Comparison of ENCODE assay signal across 18 cellular contexts in genomic region chr11:17498058-17498457, GRCh38. TPM values are rescaled to one million over a fixed set of nuclear protein-coding genes. Genes with fewer than 3 reads are reported as not detected.
DNase-seq lines count a peak whose midpoint lies in the region; ATAC-seq and TF ChIP-seq lines count a peak whose summit lies in the region.
"Had no signal": no experiment of that assay in that cellular context is flagged by ENCODE, and none has a peak within 500 bp of the region (broad histone marks: within the 10 kb centered on the region; RNA-seq: fewer than 3 reads in every experiment).

No MANE protein-coding gene starts in this region.

- H2AK5ac ChIP-seq in mesendoderm (ENCODE audit: low read length): no peak overlapping the region

- no peak overlapping the region for H3K27ac ChIP-seq in HCT116 (ENCODE audit: low read depth, low read length)
- H3K27ac ChIP-seq in mesendoderm (ENCODE audit: low read depth, low read length): no peak overlapping the region
- H3K27ac ChIP-seq: hepatocyte, lower lobe of right lung, neutrophil, skin epidermis, thyroid gland had no signal

- no peak overlapping the region for H3K4ac ChIP-seq in mesendoderm (ENCODE audit: low read depth, low read length)

- TF ChIP-seq POLR2A in HCT116 (IDR thresholded peaks at IDR 0.05; ENCODE audit: borderline replicate concordance, extremely low read depth, insufficient read depth, insufficient read length): no peak

- TF ChIP-seq RAD21 in HCT116 (IDR thresholded peaks at IDR 0.05; ENCODE audit: low read depth): 0 out of 2 replicates have a peak, but pooled peaks have one; percentile 6

- RAD21 ChIA-PET in HCT116 (lab: Charles Lee; ENCODE audit: low non-redundant PET in 1 of 2, low total read pairs in 2 of 2, uncharacterized antibody in 2 of 2, unreplicated experiment in 2 of 2): no interaction called here

- DNase-seq in HCT116 (ENCODE audit: low read depth, low spot score): peak; percentile 38
- DNase-seq in NCI-H1105 treated with DMSO at 0.1 percent for 48 hours (lab: John Stamatoyannopoulos, UW): peak; percentile 45
- peak; percentile 46 for DNase-seq in NOMO-1 treated with DMSO at 0.1 percent for 48 hours (lab: John Stamatoyannopoulos, UW; ENCODE audit: unreplicated experiment)
- peak; percentile 72 for DNase-seq in mesendoderm
- no peak for DNase-seq in stimulated activated CD8-positive, alpha-beta memory T cell treated with anti-CD3 and anti-CD28 coated beads, Interleukin-4, amount 100 ng/mL, for 48 hours
- DNase-seq in Kasumi-1 (lab: John Stamatoyannopoulos, UW): no peak
- DNase-seq in midbrain (lab: John Stamatoyannopoulos, UW): no peak
- DNase-seq: activated CD4-positive, alpha-beta T cell treated with anti-CD3 and anti-CD28 coated beads, Interleukin-2, amount 10 ng/mL, durations not matched to agents 7 days and 5 days; activated effector memory CD4-positive, alpha-beta T cell treated with Interleukin-2 at 50 U/mL for 16 hours; Calu3; lower lobe of right lung; NCI-H524 treated with DMSO at 0.1 percent for 48 hours; thyroid gland had no signal

- H3K79me2 ChIP-seq in HCT116 (ENCODE audit: insufficient read depth, low read length): no peaks in the 10 kb centered on the region
- no peaks in the 10 kb centered on the region for H3K79me2 ChIP-seq in mesendoderm (ENCODE audit: control insufficient read depth, insufficient read depth, low read length)
- H3K79me2 ChIP-seq: hepatocyte had no signal

- H3K18ac ChIP-seq in mesendoderm (ENCODE audit: low read length): no peak overlapping the region

- H2BK120ac ChIP-seq in mesendoderm (ENCODE audit: low read depth, low read length): no peak overlapping the region

- no peaks in the 10 kb centered on the region for H3K9me2 ChIP-seq in HCT116 (ENCODE audit: insufficient read depth)

- H2BK5ac ChIP-seq in mesendoderm (ENCODE audit: low read length): no peak overlapping the region

- BruUV-seq in HCT116 (replicated peaks; lab: Mats Ljungman, UMichigan): no TSS peak

- POLR2A ChIA-PET in HCT116 (lab: Charles Lee): no interaction called here

- H4K5ac ChIP-seq in mesendoderm (ENCODE audit: low read length): no peak overlapping the region

- H3K4me1 ChIP-seq in HCT116 (ENCODE audit: control insufficient read depth in 1 of 2, insufficient read depth in 2 of 2, low read length in 2 of 2) (peaks cover 0 to 13% of the 10 kb centered on the region in 2 experiments; a peak in 1 of 4 replicates), mesendoderm (ENCODE audit: control insufficient read depth, low read depth, low read length) (no peaks in the 10 kb centered on the region)
- H3K4me1 ChIP-seq: lower lobe of right lung had no signal

- CTCF ChIA-PET in HCT116 (lab: Charles Lee): no interaction called here

- H4K8ac ChIP-seq in mesendoderm (ENCODE audit: low read depth, low read length): no peak overlapping the region

- H3K4me2 ChIP-seq in HCT116 (ENCODE audit: low read length) (no peak overlapping the region), mesendoderm (ENCODE audit: low read length) (no peak overlapping the region)
- H3K4me2 ChIP-seq: hepatocyte had no signal

- H4K20me1 ChIP-seq in HCT116 (ENCODE audit: insufficient read depth): no peaks in the 10 kb centered on the region

- no peak overlapping the region for H3K9ac ChIP-seq in HCT116 (ENCODE audit: low read length)
- no peak overlapping the region for H3K9ac ChIP-seq in mesendoderm (ENCODE audit: low read length)

- H3K4me3 ChIP-seq in HCT116 (replicated peaks in 1 of 2; ENCODE audit: low read depth in 1 of 2, low read length in 2 of 2) (no peak overlapping the region), mesendoderm (ENCODE audit: low read length) (no peak overlapping the region)
- H3K4me3 ChIP-seq: hepatocyte, lower lobe of right lung, skin epidermis, thyroid gland had no signal

- intact Hi-C loops in HCT116 (cut with micrococcal nuclease): no loop called here

- H2BK15ac ChIP-seq in mesendoderm (replicated peaks; ENCODE audit: low read depth): no peak overlapping the region

- no peak overlapping the region for H3K56ac ChIP-seq in mesendoderm (ENCODE audit: low read length)

- peak; percentile 81 for ATAC-seq in HCT116
- ATAC-seq: lower lobe of right lung had no signal

- H2AFZ ChIP-seq in HCT116 (ENCODE audit: low read depth, low read length, poor library complexity, severe bottlenecking): no peak overlapping the region
- H2AFZ ChIP-seq: hepatocyte had no signal

- 0 out of 6 replicates have a peak, but pooled peaks of 1 of the 3 experiments have one; percentile 14 for TF ChIP-seq CTCF in HCT116 (IDR thresholded peaks at IDR 0.05 in 2 of 3, conservative IDR thresholded peaks at IDR 0.05 in 1 of 3; ENCODE audit: borderline replicate concordance in 1 of 3, insufficient read depth in 1 of 3, low read depth in 2 of 3, low read length in 2 of 3)

- H3K27me3 ChIP-seq in HCT116 (ENCODE audit: insufficient read depth, low read length) (no peaks in the 10 kb centered on the region), mesendoderm (ENCODE audit: insufficient read depth, low read length, poor library complexity) (no peaks in the 10 kb centered on the region)
- H3K27me3 ChIP-seq: hepatocyte, neutrophil, thyroid gland had no signal

- no peaks in the 10 kb centered on the region for H3K9me3 ChIP-seq in HCT116 (ENCODE audit: control insufficient read depth in 1 of 2, insufficient read depth in 1 of 2, low read depth in 1 of 2, low read length in 2 of 2)
- H3K9me3 ChIP-seq: lower lobe of right lung, neutrophil, thyroid gland had no signal

- H3K36me3 ChIP-seq in HCT116 (ENCODE audit: control insufficient read depth in 1 of 2, insufficient read depth in 2 of 2, low read length in 2 of 2) (no peaks in the 10 kb centered on the region), mesendoderm (ENCODE audit: control insufficient read depth, insufficient read depth, low read length) (no peaks in the 10 kb centered on the region)
- H3K36me3 ChIP-seq: lower lobe of right lung, neutrophil, thyroid gland had no signal

- no CpG with 5 or more reads among the region's 4 CpGs for WGBS in mesendoderm (ENCODE audit: extremely low coverage, insufficient coverage, low lambda C conversion rate)

- no peaks in the 10 kb centered on the region for H3K79me1 ChIP-seq in mesendoderm (ENCODE audit: low read length)

- H3K23ac ChIP-seq in mesendoderm (ENCODE audit: low read length): no peak overlapping the region

TF ChIP-seq in HCT116, 20 proteins besides CTCF, POLR2A, EP300 and RAD21:
- TF ChIP-seq TCF7L2 (IDR thresholded peaks at IDR 0.05; ENCODE audit: borderline replicate concordance, extremely low read depth, insufficient read depth, insufficient read length) (no peak), MAX (IDR thresholded peaks at IDR 0.05) (peak; percentile 64)

RNA-seq across cellular contexts. Expression of gene ABCC8, which starts 21.4 kb away (rescaled TPM):
- total RNA-seq in HCT116 (2021; ENCODE audit: unreplicated experiment): 0.39 TPM
- polyA plus RNA-seq in HCT116 (2012): 0.19 and 0.20 TPM in 2 replicates
- polyA plus RNA-seq in mesendoderm (2013, experiment 1 of 2): 0.07 TPM
- polyA plus RNA-seq in mesendoderm (2013, experiment 2 of 2): 0.18 TPM
- total RNA-seq: activated CD4-positive, alpha-beta T cell treated with anti-CD3 and anti-CD28 coated beads, Interleukin-2, amount 10 ng/mL, durations not matched to agents 7 days and 5 days; bronchial epithelial cell; endothelial cell of umbilical vein had no signal
- polyA plus RNA-seq: endothelial cell of umbilical vein, hepatocyte had no signal

RNA-seq across cellular contexts. Expression of gene USH1C, which starts 46.2 kb away (rescaled TPM):
- 13.4 TPM for total RNA-seq in HCT116 (2021; ENCODE audit: unreplicated experiment)
- polyA plus RNA-seq in HCT116 (2012): 17.5 and 19.8 TPM in 2 replicates
- 0.11 TPM for polyA plus RNA-seq in mesendoderm (2013, experiment 1 of 2)
- 0.15 TPM for polyA plus RNA-seq in mesendoderm (2013, experiment 2 of 2)
- total RNA-seq: activated CD4-positive, alpha-beta T cell treated with anti-CD3 and anti-CD28 coated beads, Interleukin-2, amount 10 ng/mL, durations not matched to agents 7 days and 5 days; bronchial epithelial cell; endothelial cell of umbilical vein had no signal
- polyA plus RNA-seq: endothelial cell of umbilical vein had no signal

RNA-seq across cellular contexts. Expression of gene OTOG, which starts 49.0 kb away (rescaled TPM):
- total RNA-seq in HCT116 (2021; ENCODE audit: unreplicated experiment): 0.07 TPM
- 0.01 and 0.04 TPM in 2 replicates for polyA plus RNA-seq in HCT116 (2012)
- 0.08 TPM for polyA plus RNA-seq in mesendoderm (2013, experiment 1 of 2)
- 0.13 TPM for polyA plus RNA-seq in mesendoderm (2013, experiment 2 of 2)
- total RNA-seq: activated CD4-positive, alpha-beta T cell treated with anti-CD3 and anti-CD28 coated beads, Interleukin-2, amount 10 ng/mL, durations not matched to agents 7 days and 5 days; bronchial epithelial cell; Calu3; endothelial cell of umbilical vein; lower lobe of right lung; thyroid gland had no signal
- polyA plus RNA-seq: endothelial cell of umbilical vein had no signal

Comparison
In these comparisons a context has a peak if more than half of its experiments do, and no peak if none do; other contexts are left out.
1. DNase-seq: peak in HCT116 (single experiment), NCI-H1105 treated with DMSO at 0.1 percent for 48 hours (single experiment), NOMO-1 treated with DMSO at 0.1 percent for 48 hours (single experiment) and mesendoderm (single experiment); none in stimulated activated CD8-positive, alpha-beta memory T cell treated with anti-CD3 and anti-CD28 coated beads, Interleukin-4, amount 100 ng/mL, for 48 hours (single experiment), Kasumi-1 (0 of 2) and midbrain (single experiment).